Comparison of ENCODE assay signal across 7 cellular contexts in the genomic region with DNA sequence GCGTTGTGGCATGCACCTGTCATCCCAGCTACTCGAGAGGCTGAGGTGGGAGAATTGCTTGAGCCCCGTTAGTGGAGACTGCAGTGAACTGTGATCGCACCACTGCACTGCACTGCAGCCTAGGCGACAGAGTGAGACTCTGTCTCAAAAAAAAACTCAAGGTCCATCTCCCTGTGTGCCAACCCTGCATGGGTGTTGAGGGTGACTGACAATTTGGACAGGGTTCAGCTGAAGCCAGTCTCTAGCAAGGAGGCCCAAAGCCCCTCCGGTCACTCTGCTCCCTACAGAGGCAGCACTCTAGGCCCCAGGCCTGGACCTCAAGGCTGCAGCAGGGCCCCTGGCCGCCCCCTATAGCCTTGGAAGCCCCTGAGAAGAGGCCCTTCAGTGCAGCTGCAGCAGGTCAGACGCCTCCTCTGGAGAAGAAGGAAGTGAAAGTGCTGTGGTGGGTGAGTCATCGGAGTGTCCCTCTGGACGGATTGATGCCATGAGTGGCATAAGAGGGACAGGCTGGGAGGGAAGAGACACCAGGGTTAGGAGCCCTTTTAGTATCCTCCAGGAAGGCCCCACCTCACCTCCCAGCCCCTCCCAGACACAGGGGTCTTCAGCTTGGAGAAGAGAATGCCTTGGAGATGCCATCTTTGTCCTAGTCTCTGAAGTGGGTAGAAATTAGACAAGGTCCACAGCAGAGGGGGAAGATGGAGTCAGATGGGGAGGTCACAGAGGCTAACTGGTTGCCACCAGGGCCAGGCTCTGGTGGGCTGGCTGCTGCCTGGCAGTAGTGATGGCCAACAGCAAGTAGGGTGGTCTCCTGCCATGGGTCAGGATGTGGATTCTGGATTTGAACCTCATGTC. TPM values are rescaled to one million over a fixed set of nuclear protein-coding genes. Genes with fewer than 3 reads are reported as not detected.
DNase-seq lines count a peak whose midpoint lies in the region; ATAC-seq and TF ChIP-seq lines count a peak whose summit lies in the region.

No MANE protein-coding gene starts in this region.

- no peaks in the 10 kb centered on the region for H3K9me3 ChIP-seq in Karpas-422 (ENCODE audit: low read length)
- no peaks in the 10 kb centered on the region for H3K9me3 ChIP-seq in heart left ventricle

- no peak for TF ChIP-seq CTCF in heart left ventricle (IDR thresholded peaks at IDR 0.05)

- no peaks in the 10 kb centered on the region for H3K9me3 Mint-ChIP-seq in activated CD8-positive, alpha-beta T cell treated with anti-CD3 and anti-CD28 coated beads, Interleukin-2, amount 10 ng/mL, durations not matched to agents 7 days and 5 days (ENCODE audit: insufficient read depth)

- DNase-seq in H4 (ENCODE audit: low spot score) (peak; percentile 60), Karpas-422 (peak; percentile 96), heart left ventricle (peak; percentile 42 to 70 (median 61)), NCI-H1105 treated with DMSO at 0.1 percent for 48 hours (lab: John Stamatoyannopoulos, UW) (no peak)
- peak; percentile 57 for DNase-seq in activated CD8-positive, alpha-beta T cell treated with anti-CD3 and anti-CD28 coated beads, Interleukin-2, amount 10 ng/mL, durations not matched to agents 7 days and 5 days
- peak; percentile 70 for DNase-seq in stimulated activated naive CD8-positive, alpha-beta T cell treated with anti-CD3 and anti-CD28 coated beads, Interleukin-15, Interleukin-2, amounts not matched to agents 100 U/mL and 50 U/mL, for 24 hours

- H3K27me3 ChIP-seq in Karpas-422 (ENCODE audit: low read length) (no peaks in the 10 kb centered on the region), heart left ventricle (no peaks in the 10 kb centered on the region)

- H3K9ac ChIP-seq in Karpas-422 (ENCODE audit: low read length), result peak overlapping the region; percentile 70

- H3K4me3 Mint-ChIP-seq in activated CD8-positive, alpha-beta T cell treated with anti-CD3 and anti-CD28 coated beads, Interleukin-2, amount 10 ng/mL, durations not matched to agents 7 days and 5 days, result no peak overlapping the region

- H3K9me2 ChIP-seq in Karpas-422 (replicated peaks; ENCODE audit: insufficient read depth, low read length), result no peaks in the 10 kb centered on the region

- H3K36me3 ChIP-seq in Karpas-422 (ENCODE audit: insufficient read depth, low read length) (no peaks in the 10 kb centered on the region), heart left ventricle (no peaks in the 10 kb centered on the region)

- no peaks in the 10 kb centered on the region for H3K79me2 ChIP-seq in Karpas-422 (ENCODE audit: low read length)

- CTCF ChIA-PET in activated CD8-positive, alpha-beta T cell treated with anti-CD3 and anti-CD28 coated beads, Interleukin-2, amount 10 ng/mL, durations not matched to agents 7 days and 5 days (lab: Charles Lee), result interaction anchor here (1.1 kb wide), 1 partner anchor 74 kb away, joined by 3 read pairs; no protein-coding TSS in a partner anchor

- H3K4me2 ChIP-seq in Karpas-422 (ENCODE audit: low read depth, low read length, poor library complexity, severe bottlenecking), result peak overlapping the region; percentile 58

- H3K27me3 Mint-ChIP-seq in activated CD8-positive, alpha-beta T cell treated with anti-CD3 and anti-CD28 coated beads, Interleukin-2, amount 10 ng/mL, durations not matched to agents 7 days and 5 days (ENCODE audit: low read depth), result peaks cover 3% of the 10 kb centered on the region

- POLR2A ChIA-PET in activated CD8-positive, alpha-beta T cell treated with anti-CD3 and anti-CD28 coated beads, Interleukin-2, amount 10 ng/mL, durations not matched to agents 7 days and 5 days (lab: Charles Lee), result interaction anchor here (0.6 to 3.5 kb wide), 2 partner anchors 16 to 18 kb away, joined by 3 to 19 read pairs; no protein-coding TSS in a partner anchor

- no peak for TF ChIP-seq POLR2A in heart left ventricle (IDR thresholded peaks at IDR 0.05)

- peak overlapping the region; percentile 23; the same call in 1 of the 2 replicates for H3K4me3 ChIP-seq in Karpas-422 (ENCODE audit: low read length)
- no peak overlapping the region for H3K4me3 ChIP-seq in heart left ventricle

- 78 to 86% (median 85%) methylated on average over 9 to 10 of the region's 10 CpGs for WGBS in heart left ventricle, 4 donors

- H3K36me3 Mint-ChIP-seq in activated CD8-positive, alpha-beta T cell treated with anti-CD3 and anti-CD28 coated beads, Interleukin-2, amount 10 ng/mL, durations not matched to agents 7 days and 5 days (ENCODE audit: low read depth), result no peaks in the 10 kb centered on the region

- H3K27ac ChIP-seq in Karpas-422 (ENCODE audit: low read length), result peak overlapping the region; percentile 96
- H3K27ac ChIP-seq in heart left ventricle, result peak overlapping the region in 1 of 12 donors; percentile 86

- peak overlapping the region; percentile 95 for H3K27ac Mint-ChIP-seq in activated CD8-positive, alpha-beta T cell treated with anti-CD3 and anti-CD28 coated beads, Interleukin-2, amount 10 ng/mL, durations not matched to agents 7 days and 5 days

- H3K4me1 ChIP-seq in Karpas-422 (ENCODE audit: low read length) (peaks cover 93% of the 10 kb centered on the region), heart left ventricle (peaks cover 2 to 100% (median 34%) of the 10 kb centered on the region in 12 donors)

- H3K4me1 Mint-ChIP-seq in activated CD8-positive, alpha-beta T cell treated with anti-CD3 and anti-CD28 coated beads, Interleukin-2, amount 10 ng/mL, durations not matched to agents 7 days and 5 days (ENCODE audit: low read depth), result peaks cover 72% of the 10 kb centered on the region

- H2AFZ ChIP-seq in Karpas-422 (ENCODE audit: low read length), result no peak overlapping the region; the same call in 1 of the 2 replicates

- peak; percentile 39 for ATAC-seq in GM18508 (IDR thresholded peaks at IDR 0.05; ENCODE audit: insufficient read depth, unreplicated experiment)
- peak; percentile 60 for ATAC-seq in activated CD8-positive, alpha-beta T cell treated with anti-CD3 and anti-CD28 coated beads, Interleukin-2, amount 10 ng/mL, durations not matched to agents 7 days and 5 days
- peak in 3 of 4 donors; percentile 49 to 70 (median 61) for ATAC-seq in heart left ventricle
- peak; percentile 58 for ATAC-seq in stimulated activated naive CD8-positive, alpha-beta T cell treated with anti-CD3 and anti-CD28 coated beads, Interleukin-15, Interleukin-2, amounts not matched to agents 100 U/mL and 50 U/mL, for 24 hours

- no peaks in the 10 kb centered on the region for H4K20me1 ChIP-seq in Karpas-422 (ENCODE audit: insufficient read depth, low read depth, low read length)

- intact Hi-C loops in heart left ventricle (cut with DNase I), result loop anchor here in 1 of 10 donors (10.0 kb wide), 2 partner anchors 54 to 66 kb away; no protein-coding TSS in a partner anchor

RNA-seq across cellular contexts. Expression of a gene that starts 39.1 kb away (rescaled TPM):
- 40.2 and 43.7 TPM in 2 replicates for total RNA-seq in H4 (2014; rRNA removed; shearing (Covaris generic))
- total RNA-seq in Karpas-422 (2014; rRNA removed; shearing (Covaris generic); ENCODE audit: low replicate concordance), result 77.9 and 93.3 TPM in 2 replicates
- 10 to 100 TPM; 19.9 to 20.9 TPM for total RNA-seq in activated CD8-positive, alpha-beta T cell treated with anti-CD3 and anti-CD28 coated beads, Interleukin-2, amount 10 ng/mL, durations not matched to agents 7 days and 5 days
- total RNA-seq in heart left ventricle, result 10 to 100 TPM in 2 of 9 donors, 1 to 10 TPM in 7; 5.0 to 42.4 (median 6.8) TPM
- 1 to 10 TPM; 1.8 to 4.0 TPM for polyA plus RNA-seq in heart left ventricle
